ENCODE assay signal across 10 cellular contexts in the genomic region with DNA sequence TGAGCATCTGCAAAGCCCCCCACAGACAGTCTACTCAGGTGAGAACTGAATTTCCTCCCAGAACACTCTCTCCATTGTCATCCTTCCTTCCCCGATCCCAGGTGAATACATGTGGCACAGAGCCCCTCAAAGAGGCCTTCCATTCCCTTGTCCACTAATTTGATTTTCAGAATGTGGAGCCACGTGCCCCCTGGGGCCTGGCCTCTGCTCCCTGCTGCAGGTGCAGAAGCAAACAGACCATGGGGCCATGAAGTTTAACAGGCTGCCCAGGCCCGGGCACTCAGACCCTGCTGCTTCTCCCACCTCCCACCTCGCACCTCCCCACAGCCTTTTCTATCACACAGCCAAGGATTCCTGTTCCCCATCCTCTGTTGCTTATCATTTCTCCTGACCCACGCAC.
A peak's percentile ranks its signal among the peaks of the same experiment; 100 is the strongest.
DNase-seq lines count a peak whose midpoint lies in the region; ATAC-seq lines count a peak whose summit lies in the region.
"Had no signal": no experiment of that assay in that cellular context is flagged by ENCODE, and none has a peak within 500 bp of the region (broad histone marks: within the 10 kb centered on the region; RNA-seq: fewer than 3 reads in every experiment).

No MANE protein-coding gene starts in this region.

- H3K4me1 Mint-ChIP-seq in activated T-cell treated with anti-CD3 and anti-CD28 coated beads, Interleukin-2, amount 50 U/mL, for 4 hours (ENCODE audit: low read depth): peaks cover 18% of the 10 kb centered on the region
- H3K4me1 Mint-ChIP-seq in activated CD8-positive, alpha-beta T cell treated with anti-CD3 and anti-CD28 coated beads, Interleukin-2, amount 10 ng/mL, durations not matched to agents 7 days and 5 days (ENCODE audit: low read depth): peaks cover 22% of the 10 kb centered on the region
- H3K4me1 Mint-ChIP-seq in stimulated activated naive B cell treated with anti-CD40 and anti-IgM and Interleukin-4, amounts not matched to agents 10 μg/mL and 1 μg/mL and 100 μg/mL, for 72 hours: peaks cover 9 to 13% of the 10 kb centered on the region in 2 donors

- peak overlapping the region; percentile 91 for H3K27ac Mint-ChIP-seq in activated CD8-positive, alpha-beta T cell treated with anti-CD3 and anti-CD28 coated beads, Interleukin-2, amount 10 ng/mL, durations not matched to agents 7 days and 5 days
- no peak overlapping the region for H3K27ac Mint-ChIP-seq in stimulated activated naive B cell treated with anti-CD40 and anti-IgM and Interleukin-4, amounts not matched to agents 10 μg/mL and 1 μg/mL and 100 μg/mL, for 72 hours

- peak; percentile 13 to 29 for ATAC-seq in activated T-cell treated with anti-CD3 and anti-CD28 coated beads, Interleukin-2, amount 50 U/mL, for 4 hours
- peak; percentile 19 for ATAC-seq in activated CD8-positive, alpha-beta T cell treated with anti-CD3 and anti-CD28 coated beads, Interleukin-2, amount 10 ng/mL, durations not matched to agents 7 days and 5 days
- peak; percentile 12 to 16 for ATAC-seq in stimulated activated naive B cell treated with anti-CD40 and anti-IgM and Interleukin-4, amounts not matched to agents 10 μg/mL and 1 μg/mL and 100 μg/mL, for 72 hours (replicated peaks)
- no peak for ATAC-seq in HG02623 (IDR thresholded peaks at IDR 0.05; ENCODE audit: unreplicated experiment)
- ATAC-seq in GM21737 (IDR thresholded peaks at IDR 0.05; ENCODE audit: unreplicated experiment): no peak
- ATAC-seq in GM21423 (IDR thresholded peaks at IDR 0.05; ENCODE audit: unreplicated experiment): no peak
- ATAC-seq: Panc1 had no signal

- H3K9me3 Mint-ChIP-seq in activated T-cell treated with anti-CD3 and anti-CD28 coated beads, Interleukin-2, amount 50 U/mL, for 4 hours: no peaks in the 10 kb centered on the region
- no peaks in the 10 kb centered on the region for H3K9me3 Mint-ChIP-seq in activated CD8-positive, alpha-beta T cell treated with anti-CD3 and anti-CD28 coated beads, Interleukin-2, amount 10 ng/mL, durations not matched to agents 7 days and 5 days (ENCODE audit: insufficient read depth)
- no peaks in the 10 kb centered on the region for H3K9me3 Mint-ChIP-seq in stimulated activated naive B cell treated with anti-CD40 and anti-IgM and Interleukin-4, amounts not matched to agents 10 μg/mL and 1 μg/mL and 100 μg/mL, for 72 hours

- no peak for DNase-seq in activated T-cell treated with anti-CD3 and anti-CD28 coated beads, Interleukin-2, amount 50 U/mL, for 4 hours
- DNase-seq in activated T-cell treated with anti-CD3 and anti-CD28 coated beads for 4 hours (no peak), islet precursor cell (peak; percentile 42)
- DNase-seq in activated CD8-positive, alpha-beta T cell treated with anti-CD3 and anti-CD28 coated beads, Interleukin-2, amount 10 ng/mL, durations not matched to agents 7 days and 5 days: no peak
- no peak for DNase-seq in stimulated activated naive B cell treated with anti-CD40 and anti-IgM and Interleukin-4, amounts not matched to agents 10 μg/mL and 1 μg/mL and 100 μg/mL, for 72 hours
- DNase-seq: activated CD8-positive, alpha-beta memory T cell treated with anti-CD3 and anti-CD28 coated beads, Interleukin-2, amount 50 U/mL, for 48 hours had no signal

- H3K36me3 Mint-ChIP-seq in activated T-cell treated with anti-CD3 and anti-CD28 coated beads, Interleukin-2, amount 50 U/mL, for 4 hours (ENCODE audit: insufficient read depth): no peaks in the 10 kb centered on the region
- no peaks in the 10 kb centered on the region for H3K36me3 Mint-ChIP-seq in activated CD8-positive, alpha-beta T cell treated with anti-CD3 and anti-CD28 coated beads, Interleukin-2, amount 10 ng/mL, durations not matched to agents 7 days and 5 days (ENCODE audit: low read depth)
- H3K36me3 Mint-ChIP-seq in stimulated activated naive B cell treated with anti-CD40 and anti-IgM and Interleukin-4, amounts not matched to agents 10 μg/mL and 1 μg/mL and 100 μg/mL, for 72 hours: no peaks in the 10 kb centered on the region

- CTCF ChIA-PET in activated CD8-positive, alpha-beta T cell treated with anti-CD3 and anti-CD28 coated beads, Interleukin-2, amount 10 ng/mL, durations not matched to agents 7 days and 5 days (lab: Charles Lee): interaction anchor here (0.5 kb wide), 1 partner anchor 292 kb away, joined by 3 read pairs; no protein-coding TSS in a partner anchor

- no peaks in the 10 kb centered on the region for H3K27me3 Mint-ChIP-seq in activated T-cell treated with anti-CD3 and anti-CD28 coated beads, Interleukin-2, amount 50 U/mL, for 4 hours (ENCODE audit: low read depth)
- no peaks in the 10 kb centered on the region for H3K27me3 Mint-ChIP-seq in activated CD8-positive, alpha-beta T cell treated with anti-CD3 and anti-CD28 coated beads, Interleukin-2, amount 10 ng/mL, durations not matched to agents 7 days and 5 days (ENCODE audit: low read depth)
- peaks cover 16 to 20% of the 10 kb centered on the region in 2 donors for H3K27me3 Mint-ChIP-seq in stimulated activated naive B cell treated with anti-CD40 and anti-IgM and Interleukin-4, amounts not matched to agents 10 μg/mL and 1 μg/mL and 100 μg/mL, for 72 hours

- peak overlapping the region; percentile 75 for H3K4me3 Mint-ChIP-seq in activated T-cell treated with anti-CD3 and anti-CD28 coated beads, Interleukin-2, amount 50 U/mL, for 4 hours
- peak overlapping the region; percentile 75 for H3K4me3 Mint-ChIP-seq in activated CD8-positive, alpha-beta T cell treated with anti-CD3 and anti-CD28 coated beads, Interleukin-2, amount 10 ng/mL, durations not matched to agents 7 days and 5 days
- peak overlapping the region in 1 of 2 donors; percentile 71 for H3K4me3 Mint-ChIP-seq in stimulated activated naive B cell treated with anti-CD40 and anti-IgM and Interleukin-4, amounts not matched to agents 10 μg/mL and 1 μg/mL and 100 μg/mL, for 72 hours

- POLR2A ChIA-PET in activated CD8-positive, alpha-beta T cell treated with anti-CD3 and anti-CD28 coated beads, Interleukin-2, amount 10 ng/mL, durations not matched to agents 7 days and 5 days (lab: Charles Lee): no interaction called here

Comparison
In these comparisons a context has a peak if more than half of its experiments do, and no peak if none do; other contexts are left out.
1. ATAC-seq: peak in activated T-cell treated with anti-CD3 and anti-CD28 coated beads, Interleukin-2, amount 50 U/mL, for 4 hours (2 of 2), activated CD8-positive, alpha-beta T cell treated with anti-CD3 and anti-CD28 coated beads, Interleukin-2, amount 10 ng/mL, durations not matched to agents 7 days and 5 days (single experiment) and stimulated activated naive B cell treated with anti-CD40 and anti-IgM and Interleukin-4, amounts not matched to agents 10 μg/mL and 1 μg/mL and 100 μg/mL, for 72 hours (2 of 2); none in HG02623 (single experiment), GM21737 (single experiment) and GM21423 (single experiment).